ENCODE assay signal across 8 cellular contexts in the genomic region with DNA sequence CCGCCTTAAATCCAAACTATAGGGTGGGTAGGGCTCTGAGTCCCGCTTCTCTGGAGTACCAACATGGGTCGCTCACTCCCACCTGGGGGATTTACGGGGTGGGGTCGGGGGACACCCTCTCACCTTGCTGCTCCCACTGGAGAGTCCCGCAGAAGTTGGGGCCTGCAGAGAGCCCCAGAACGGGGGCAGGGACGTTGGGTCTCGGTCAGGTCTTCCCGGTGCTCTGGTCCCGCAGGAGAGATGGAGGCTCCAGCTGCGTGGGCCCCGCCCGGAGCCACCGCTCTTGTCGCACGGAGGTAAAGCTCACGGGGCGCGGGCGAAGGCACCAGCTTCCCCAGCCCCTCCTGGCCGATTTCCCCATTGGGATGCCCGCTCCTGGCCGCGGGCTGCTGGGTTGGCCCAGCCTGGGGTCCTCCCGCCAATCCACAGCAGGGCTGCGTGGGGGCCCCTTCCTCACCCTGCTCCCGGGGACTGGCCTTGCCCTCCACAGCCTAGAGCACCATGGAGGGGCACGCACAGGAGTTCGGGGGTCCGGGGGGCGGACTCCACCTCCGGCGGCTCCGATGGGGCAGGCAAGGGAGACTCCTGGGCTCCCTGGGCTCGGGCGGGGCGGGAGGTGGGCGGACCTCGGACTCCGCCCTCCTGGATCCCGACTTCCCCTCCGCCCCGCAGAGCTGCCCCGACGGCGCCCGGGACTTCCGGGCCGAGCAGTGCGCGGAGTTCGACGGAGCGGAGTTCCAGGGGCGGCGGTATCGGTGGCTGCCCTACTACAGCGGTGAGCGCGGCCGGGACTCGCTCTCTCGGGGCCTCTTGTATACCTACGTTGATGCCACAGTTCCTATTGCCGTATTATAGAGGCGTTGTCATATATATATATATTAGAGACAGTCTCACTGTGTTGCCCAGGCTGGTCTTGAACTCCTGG. TPM values are rescaled to one million over a fixed set of nuclear protein-coding genes. Genes with fewer than 3 reads are reported as not detected.
A peak's percentile ranks its signal among the peaks of the same experiment; 100 is the strongest.
DNase-seq lines count a peak whose midpoint lies in the region; ATAC-seq and TF ChIP-seq lines count a peak whose summit lies in the region.

No MANE protein-coding gene starts in this region.

- H3K9me3 Mint-ChIP-seq in natural killer cell treated with Interleukin-12 subunit alpha and Interleukin-12 subunit beta and Interleukin-15 and Interleukin-18, amount 100 ng/mL, for 72 hours: no peaks in the 10 kb centered on the region
- no peaks in the 10 kb centered on the region for H3K9me3 Mint-ChIP-seq in type B pancreatic cell

- no peaks in the 10 kb centered on the region for H3K9me3 ChIP-seq in HUES64 (ENCODE audit: insufficient read depth, low read depth, low read length)

- H3K27ac ChIP-seq in HUES64 (ENCODE audit: low read depth, low read length): no peak overlapping the region

- peaks cover 9 to 35% of the 10 kb centered on the region in 2 donors for H3K4me1 Mint-ChIP-seq in natural killer cell treated with Interleukin-12 subunit alpha and Interleukin-12 subunit beta and Interleukin-15 and Interleukin-18, amount 100 ng/mL, for 72 hours (ENCODE audit: low read depth in 2 of 2)
- no peaks in the 10 kb centered on the region for H3K4me1 Mint-ChIP-seq in type B pancreatic cell (ENCODE audit: unreplicated experiment)

- peak overlapping the region; percentile 85 for H3K4me3 Mint-ChIP-seq in natural killer cell treated with Interleukin-12 subunit alpha and Interleukin-12 subunit beta and Interleukin-15 and Interleukin-18, amount 100 ng/mL, for 72 hours
- H3K4me3 Mint-ChIP-seq in type B pancreatic cell: peak overlapping the region; percentile 67

- H3K36me3 ChIP-seq in HUES64 (ENCODE audit: insufficient read depth, low read length): no peaks in the 10 kb centered on the region

- WGBS in HUES64: 56% methylated on average over 66 of the region's 67 CpGs

- H3K4me1 ChIP-seq in HUES64 (ENCODE audit: insufficient read depth, low read length): peaks cover 3% of the 10 kb centered on the region; the same call in 1 of the 2 replicates

- peak overlapping the region; percentile 65 for H3K4me3 ChIP-seq in HUES64 (ENCODE audit: low read length)

- H3K27ac Mint-ChIP-seq in natural killer cell treated with Interleukin-12 subunit alpha and Interleukin-12 subunit beta and Interleukin-15 and Interleukin-18, amount 100 ng/mL, for 72 hours: no peak overlapping the region
- H3K27ac Mint-ChIP-seq in type B pancreatic cell: no peak overlapping the region

- DNase-seq in 8988T (peak; percentile 40), epidermal melanocyte (ENCODE audit: insufficient read length, low spot score) (peak; percentile 82), type B pancreatic cell (ENCODE audit: extremely low spot score, unreplicated experiment) (no peak), NCI-H2227 treated with DMSO at 0.1 percent for 48 hours (lab: John Stamatoyannopoulos, UW) (no peak)
- peak; percentile 54 for DNase-seq in activated CD4-positive, alpha-beta T cell treated with anti-CD3 and anti-CD28 coated beads for 48 hours
- DNase-seq in natural killer cell treated with Interleukin-12 subunit alpha and Interleukin-12 subunit beta and Interleukin-15 and Interleukin-18, amount 100 ng/mL, for 72 hours (ENCODE audit: low spot score): peak; percentile 76

- H3K27me3 Mint-ChIP-seq in natural killer cell treated with Interleukin-12 subunit alpha and Interleukin-12 subunit beta and Interleukin-15 and Interleukin-18, amount 100 ng/mL, for 72 hours: peaks cover 18 to 29% of the 10 kb centered on the region in 2 donors
- H3K27me3 Mint-ChIP-seq in type B pancreatic cell: peaks cover 46% of the 10 kb centered on the region

- no peak for TF ChIP-seq CTCF in type B pancreatic cell (conservative IDR thresholded peaks at IDR 0.05)

- H3K36me3 Mint-ChIP-seq in natural killer cell treated with Interleukin-12 subunit alpha and Interleukin-12 subunit beta and Interleukin-15 and Interleukin-18, amount 100 ng/mL, for 72 hours: no peaks in the 10 kb centered on the region
- H3K36me3 Mint-ChIP-seq in type B pancreatic cell: no peaks in the 10 kb centered on the region

- H3K9ac ChIP-seq in HUES64 (ENCODE audit: low read depth, low read length): peak overlapping the region; percentile 53; the same call in 1 of the 2 replicates

- peaks cover 9% of the 10 kb centered on the region for H3K27me3 ChIP-seq in HUES64 (ENCODE audit: insufficient read depth, low read length)

- ATAC-seq in GM19023 (IDR thresholded peaks at IDR 0.05; ENCODE audit: unreplicated experiment): peak; percentile 60
- ATAC-seq in natural killer cell treated with Interleukin-12 subunit alpha and Interleukin-12 subunit beta and Interleukin-15 and Interleukin-18, amount 100 ng/mL, for 72 hours: peak; percentile 82 to 88

RNA-seq across cellular contexts. Expression of gene PAPLN, which starts 8.4 kb away (rescaled TPM):
- 6.8 TPM for polyA plus RNA-seq in HUES64 (2013, experiment 1 of 2)
- polyA plus RNA-seq in HUES64 (2013, experiment 2 of 2): 5.1 TPM
- under 1 TPM; 0.17 to 0.47 TPM for total RNA-seq in natural killer cell treated with Interleukin-12 subunit alpha and Interleukin-12 subunit beta and Interleukin-15 and Interleukin-18, amount 100 ng/mL, for 72 hours
- 0.99 and 2.0 TPM in 2 replicates for total RNA-seq in type B pancreatic cell (ENCODE audit: low replicate concordance)

Comparison
In these comparisons a context has a peak if more than half of its experiments do, and no peak if none do; other contexts are left out.
1. DNase-seq: peak in 8988T (single experiment), activated CD4-positive, alpha-beta T cell treated with anti-CD3 and anti-CD28 coated beads for 48 hours (single experiment), epidermal melanocyte (single experiment) and natural killer cell treated with Interleukin-12 subunit alpha and Interleukin-12 subunit beta and Interleukin-15 and Interleukin-18, amount 100 ng/mL, for 72 hours (single experiment); none in type B pancreatic cell (single experiment) and NCI-H2227 treated with DMSO at 0.1 percent for 48 hours (single experiment).